Comparison of ENCODE assay signal across 11 cellular contexts in the genomic region with DNA sequence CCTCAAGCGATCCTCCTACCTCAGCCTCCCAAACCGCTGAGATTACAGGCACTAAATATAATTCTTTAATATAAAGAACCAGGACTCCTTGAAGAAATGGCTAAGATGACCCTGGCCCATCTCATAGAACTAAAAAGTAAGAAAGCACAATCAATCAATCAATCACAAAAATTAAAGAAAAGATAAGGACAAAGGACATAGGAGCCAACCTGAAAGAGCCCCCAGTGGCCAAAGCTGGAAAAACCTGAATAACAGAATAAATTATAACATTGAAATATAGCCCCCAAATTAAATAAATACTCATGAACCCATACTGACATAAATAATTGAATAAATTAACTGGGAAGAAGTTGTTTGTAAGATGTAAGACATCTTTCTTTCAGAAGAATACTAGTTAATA. TPM values are rescaled to one million over a fixed set of nuclear protein-coding genes. Genes with fewer than 3 reads are reported as not detected.
DNase-seq lines count a peak whose midpoint lies in the region; ATAC-seq, FAIRE-seq and TF ChIP-seq lines count a peak whose summit lies in the region.
"Had no signal": no experiment of that assay in that cellular context is flagged by ENCODE, and none has a peak within 500 bp of the region (broad histone marks: within the 10 kb centered on the region; RNA-seq: fewer than 3 reads in every experiment).

No MANE protein-coding gene starts in this region.

- CTCF ChIA-PET in K562 (lab: Yijun Ruan, JAX; ENCODE audit: low intra/inter-chr PET ratio): no interaction called here

- TF ChIP-seq CTCF in DOHH2 (IDR thresholded peaks at IDR 0.05; ENCODE audit: low read depth, low read length, poor library complexity, severe bottlenecking): peak; percentile 70
- TF ChIP-seq CTCF in KMS-11 (conservative IDR thresholded peaks at IDR 0.05; ENCODE audit: low read depth, low read length): peak; percentile 88
- TF ChIP-seq CTCF in K562 (IDR thresholded peaks at IDR 0.05 in 2 of 3, conservative IDR thresholded peaks at IDR 0.05 in 1 of 3; ENCODE audit: insufficient read depth in 2 of 3, low read depth in 1 of 3, low read length in 3 of 3): peak in 2 of 3 experiments; percentile 23 to 36; a peak in 2 of 6 replicates
- peak in 2 of 3 experiments; percentile 14 to 23 for TF ChIP-seq CTCF in nephron (IDR thresholded peaks at IDR 0.05; ENCODE audit: unreplicated experiment in 3 of 3)

- H3K9me2 ChIP-seq in DOHH2 (replicated peaks; ENCODE audit: control insufficient read depth, low read length): no peaks in the 10 kb centered on the region

- no peak for TF ChIP-seq POLR2A in K562 (conservative IDR thresholded peaks at IDR 0.05)

- H3K4me3 ChIP-seq in DOHH2 (ENCODE audit: low read length) (no peak overlapping the region), KMS-11 (IDR thresholded peaks at IDR 0.05; ENCODE audit: insufficient read depth, low read depth, low read length) (no peak overlapping the region), K562 (no peak overlapping the region)

- H3K4me2 ChIP-seq in DOHH2 (ENCODE audit: low read length) (no peak overlapping the region), KMS-11 (no peak overlapping the region), K562 (ENCODE audit: insufficient read depth, low read length) (no peak overlapping the region)

- TF ChIP-seq RAD21 in K562 (CRISPR knock-in tag; conservative IDR thresholded peaks at IDR 0.05 in 1 of 2, IDR thresholded peaks at IDR 0.05 in 1 of 2): no peak

- H3K27me3 Mint-ChIP-seq in nephron (ENCODE audit: low read depth): no peaks in the 10 kb centered on the region
- H3K27me3 Mint-ChIP-seq: activated T-helper 17 cell treated with anti-CD3 and anti-CD28 coated beads, Interleukin-2, amount 50 U/mL, for 72 hours; IgD-negative memory B cell had no signal

- DNase-seq in K562 (ENCODE audit: extremely low read depth in 1 of 4, low spot score in 3 of 4) (no peak), amniotic stem cell (lab: John Stamatoyannopoulos, UW) (no peak), NCI-H69 (lab: John Stamatoyannopoulos, UW) (no peak)
- DNase-seq: NCI-H526; stimulated activated CD4-positive, alpha-beta T cell treated with anti-CD3 and anti-CD28 coated beads, Interleukin-1b, Interleukin-23, amount 100 ng/mL, for 48 hours had no signal

- H3K36me3 Mint-ChIP-seq in nephron (ENCODE audit: low read depth): no peaks in the 10 kb centered on the region

- no peaks in the 10 kb centered on the region for H3K9me1 ChIP-seq in K562 (ENCODE audit: control insufficient read depth, insufficient read depth, low read length)

- no peak overlapping the region for H3K4me3 Mint-ChIP-seq in nephron
- H3K4me3 Mint-ChIP-seq: activated T-helper 17 cell treated with anti-CD3 and anti-CD28 coated beads, Interleukin-2, amount 50 U/mL, for 72 hours; IgD-negative memory B cell had no signal

- no peak overlapping the region for H2AFZ ChIP-seq in KMS-11 (ENCODE audit: low read depth)
- H2AFZ ChIP-seq in K562 (ENCODE audit: low read depth, low read length): no peak overlapping the region

- H4K20me1 ChIP-seq in DOHH2 (ENCODE audit: control insufficient read depth, insufficient read depth, low read depth, low read length) (no peaks in the 10 kb centered on the region), KMS-11 (ENCODE audit: insufficient read depth) (no peaks in the 10 kb centered on the region), K562 (replicated peaks; ENCODE audit: control insufficient read depth, insufficient read depth, low read length) (no peaks in the 10 kb centered on the region)

- WGBS in K562 (ENCODE audit: insufficient coverage, low coverage, missing lambda C conversion rate): 97% methylated on average over 2 of the region's 2 CpGs

- no peaks in the 10 kb centered on the region for H3K27me3 ChIP-seq in DOHH2 (ENCODE audit: control insufficient read depth, low read length)
- no peaks in the 10 kb centered on the region for H3K27me3 ChIP-seq in KMS-11 (ENCODE audit: insufficient read depth, low read depth)
- no peaks in the 10 kb centered on the region for H3K27me3 ChIP-seq in K562 (ENCODE audit: control insufficient read depth in 2 of 2, insufficient read depth in 2 of 2, low read length in 2 of 2)

- BruUV-seq in K562 (replicated peaks; lab: Mats Ljungman, UMichigan): no TSS peak

- H3K27ac Mint-ChIP-seq in nephron: no peak overlapping the region
- H3K27ac Mint-ChIP-seq: activated T-helper 17 cell treated with anti-CD3 and anti-CD28 coated beads, Interleukin-2, amount 50 U/mL, for 72 hours; IgD-negative memory B cell had no signal

- H3K9ac ChIP-seq in KMS-11: no peak overlapping the region
- H3K9ac ChIP-seq in K562 (ENCODE audit: insufficient read depth in 1 of 2, low read depth in 2 of 2, low read length in 2 of 2): no peak overlapping the region

- no peaks in the 10 kb centered on the region for H3K79me2 ChIP-seq in DOHH2 (ENCODE audit: control insufficient read depth, low read length)
- H3K79me2 ChIP-seq in KMS-11 (ENCODE audit: insufficient read depth, low read depth): no peaks in the 10 kb centered on the region
- H3K79me2 ChIP-seq in K562 (ENCODE audit: control insufficient read depth, insufficient read depth, low read length): no peaks in the 10 kb centered on the region

- no peaks in the 10 kb centered on the region for H3K9me3 Mint-ChIP-seq in nephron
- H3K9me3 Mint-ChIP-seq: activated T-helper 17 cell treated with anti-CD3 and anti-CD28 coated beads, Interleukin-2, amount 50 U/mL, for 72 hours; IgD-negative memory B cell had no signal

- in situ Hi-C loops in K562 (cut with MboI): no loop called here

- intact Hi-C loops in K562 (cut with micrococcal nuclease): loop anchor here (5.0 kb wide), 1 partner anchor 36 kb away; no protein-coding TSS in a partner anchor

- ATAC-seq in K562 (0 out of 3 replicates have a peak, but pooled peaks have one; percentile 27), GM21423 (IDR thresholded peaks at IDR 0.05; ENCODE audit: unreplicated experiment) (no peak)
- ATAC-seq: activated T-helper 17 cell treated with anti-CD3 and anti-CD28 coated beads, Interleukin-2, amount 50 U/mL, for 72 hours had no signal

- H3F3A ChIP-seq in DOHH2 (ENCODE audit: control insufficient read depth, insufficient read depth): no peaks in the 10 kb centered on the region

- no peaks in the 10 kb centered on the region for H3K9me3 ChIP-seq in DOHH2 (ENCODE audit: control insufficient read depth, insufficient read depth, low read length)
- no peaks in the 10 kb centered on the region for H3K9me3 ChIP-seq in K562 (replicated peaks; ENCODE audit: control insufficient read depth, insufficient read depth, low read depth, low read length)

- H3K4me1 ChIP-seq in DOHH2 (ENCODE audit: control insufficient read depth, low read length) (no peaks in the 10 kb centered on the region), KMS-11 (ENCODE audit: low read depth, poor library complexity, severe bottlenecking) (no peaks in the 10 kb centered on the region), K562 (replicated peaks in 1 of 2; ENCODE audit: control insufficient read depth in 2 of 2, insufficient read depth in 2 of 2, low read length in 2 of 2) (peaks cover 2 to 3% of the 10 kb centered on the region in 2 experiments; a peak in 2 of 5 replicates)

- no peak for TF ChIP-seq EP300 in K562 (IDR thresholded peaks at IDR 0.05; ENCODE audit: low read length)

- H3K4me1 Mint-ChIP-seq in nephron: peaks cover 5% of the 10 kb centered on the region
- H3K4me1 Mint-ChIP-seq: IgD-negative memory B cell had no signal

- FAIRE-seq in K562 (lab: Jason Lieb, UNC): no peak

- POLR2A ChIA-PET in K562 (lab: Yijun Ruan, JAX): no interaction called here

- H3K36me3 ChIP-seq in DOHH2 (ENCODE audit: control insufficient read depth, low read length) (no peaks in the 10 kb centered on the region), KMS-11 (ENCODE audit: insufficient read depth) (no peaks in the 10 kb centered on the region), K562 (ENCODE audit: control insufficient read depth, insufficient read depth, low read length) (no peaks in the 10 kb centered on the region)

- H3K27ac ChIP-seq in DOHH2 (ENCODE audit: low read depth, low read length) (no peak overlapping the region), KMS-11 (no peak overlapping the region), K562 (ENCODE audit: extremely low read depth, low read depth, low read length) (no peak overlapping the region)

RNA-seq across cellular contexts. Expression of a gene that starts 8.9 kb away (rescaled TPM):
- total RNA-seq in K562 (2011; cell fraction: chromatin; rRNA removed; ENCODE audit: low replicate concordance): 0.07 TPM in 1 of 2 replicates, not detected in the other
- total RNA-seq in K562 (2011; cell fraction: nucleolus; rRNA removed): under 0.01 TPM in 1 of 2 replicates, not detected in the other
- total RNA-seq in K562 (2011; cell fraction: nucleoplasm; rRNA removed): 0.15 TPM in 1 of 2 replicates, not detected in the other
- total RNA-seq in K562 (2014; rRNA removed) (not detected in 2 replicates), K562 (2014; rRNA removed; fragmentation: Illumina TruSeq; extraction: Trizol) (0.04 TPM in 1 of 2 replicates, not detected in the other), K562 (2015; rRNA removed; fragmentation: Illumina TruSeq; extraction: Trizol) (0.04 TPM in 1 of 2 replicates, not detected in the other), K562 (2021) (not detected in 2 replicates)
- polyA plus RNA-seq in K562 (2011; rRNA removed) (0.01 TPM in 1 of 2 replicates, not detected in the other), K562 (2014; fragmentation: Illumina TruSeq; extraction: Trizol) (not detected in 2 replicates), K562 (2014; fragmentation: Nextera tagmentation; extraction: Ambion mirVana) (not detected), K562 (2014; rRNA removed) (0.01 TPM in 1 of 2 replicates, not detected in the other)
- polyA plus RNA-seq in K562 (2011; cell fraction: cytosol; rRNA removed): 0.01 TPM in 1 of 2 replicates, not detected in the other
- 0.01 TPM in 1 of 2 replicates, not detected in the other for polyA plus RNA-seq in K562 (2011; cell fraction: nucleus; rRNA removed)
- polyA plus RNA-seq in K562 (2012): 0.03 TPM in 1 of 2 replicates, not detected in the other
- polyA minus RNA-seq in K562 (2011; rRNA and poly(A)+ RNA removed): 0.03 and 0.07 TPM in 2 replicates
- not detected in 2 replicates for polyA minus RNA-seq in K562 (2011; cell fraction: cytosol; rRNA and poly(A)+ RNA removed)
- polyA minus RNA-seq in K562 (2011; cell fraction: nucleus; rRNA and poly(A)+ RNA removed): not detected in 2 replicates
- polyA plus RNA-seq: IgD-negative memory B cell had no signal

RNA-seq across cellular contexts. Expression of a gene that starts 45.9 kb away (rescaled TPM):
- total RNA-seq in K562 (2011; cell fraction: chromatin; rRNA removed; ENCODE audit: low replicate concordance): 94.6 and 152 TPM in 2 replicates
- total RNA-seq in K562 (2011; cell fraction: nucleolus; rRNA removed): 60.4 and 81.0 TPM in 2 replicates
- total RNA-seq in K562 (2011; cell fraction: nucleoplasm; rRNA removed): 113 and 173 TPM in 2 replicates
- total RNA-seq in K562 (2014; rRNA removed) (344 and 399 TPM in 2 replicates), K562 (2014; rRNA removed; fragmentation: Illumina TruSeq; extraction: Trizol) (350 and 402 TPM in 2 replicates), K562 (2015; rRNA removed; fragmentation: Illumina TruSeq; extraction: Trizol) (400 and 421 TPM in 2 replicates), K562 (2021) (500 and 507 TPM in 2 replicates)
- polyA plus RNA-seq in K562 (2011; rRNA removed) (423 and 536 TPM in 2 replicates), K562 (2014; fragmentation: Illumina TruSeq; extraction: Trizol) (488 and 545 TPM in 2 replicates), K562 (2014; fragmentation: Nextera tagmentation; extraction: Ambion mirVana) (100 to 1,000 TPM; 202 to 241 TPM), K562 (2014; rRNA removed) (496 and 604 TPM in 2 replicates)
- 181 and 303 TPM in 2 replicates for polyA plus RNA-seq in K562 (2011; cell fraction: cytosol; rRNA removed)
- 147 and 198 TPM in 2 replicates for polyA plus RNA-seq in K562 (2011; cell fraction: nucleus; rRNA removed)
- 390 and 526 TPM in 2 replicates for polyA plus RNA-seq in K562 (2012)
- 256 and 293 TPM in 2 replicates for polyA minus RNA-seq in K562 (2011; rRNA and poly(A)+ RNA removed)
- 99.9 and 136 TPM in 2 replicates for polyA minus RNA-seq in K562 (2011; cell fraction: cytosol; rRNA and poly(A)+ RNA removed)
- 42.7 and 79.9 TPM in 2 replicates for polyA minus RNA-seq in K562 (2011; cell fraction: nucleus; rRNA and poly(A)+ RNA removed)

Comparison
In these comparisons a context has a peak if more than half of its experiments do, and no peak if none do; other contexts are left out.
1. CTCF ChIP-seq: peak in every context shown above with its lines; median percentile 88 in KMS-11; 70 in DOHH2; 30 in K562; 18 in nephron.